ENCODE assay signal across 9 cellular contexts in genomic region chr2:70084973-70085710, GRCh38. TPM values are rescaled to one million over a fixed set of nuclear protein-coding genes. Genes with fewer than 3 reads are reported as not detected.
A peak's percentile ranks its signal among the peaks of the same experiment; 100 is the strongest.
DNase-seq lines count a peak whose midpoint lies in the region; ATAC-seq, FAIRE-seq and TF ChIP-seq lines count a peak whose summit lies in the region.
"Had no signal": no experiment of that assay in that cellular context is flagged by ENCODE, and none has a peak within 500 bp of the region (broad histone marks: within the 10 kb centered on the region; RNA-seq: fewer than 3 reads in every experiment).

No MANE protein-coding gene starts in this region.

- H3K27ac ChIP-seq in astrocyte (ENCODE audit: low read depth, low read length) (no peak overlapping the region), layer of hippocampus (ENCODE audit: low read depth, low read length) (peak overlapping the region; percentile 100)

- H3K27me3 Mint-ChIP-seq in astrocyte (ENCODE audit: low read depth, unreplicated experiment), result no peaks in the 10 kb centered on the region

- H4K20me1 ChIP-seq in astrocyte (ENCODE audit: insufficient read depth, low read length), result peaks cover 21% of the 10 kb centered on the region

- ATAC-seq in GM21528 (IDR thresholded peaks at IDR 0.05; ENCODE audit: low FRiP score, unreplicated experiment) (no peak), HG03175 (IDR thresholded peaks at IDR 0.05; ENCODE audit: unreplicated experiment) (no peak)

- TF ChIP-seq CTCF in astrocyte (IDR thresholded peaks at IDR 0.05; ENCODE audit: insufficient read depth, low read depth, low read length), result no peak

- H3K9me3 Mint-ChIP-seq in astrocyte (ENCODE audit: unreplicated experiment), result no peaks in the 10 kb centered on the region

- H3K9me3 ChIP-seq in astrocyte (ENCODE audit: insufficient read depth, low read depth, low read length), result no peaks in the 10 kb centered on the region

- peak overlapping the region; percentile 82 for H3K4me3 Mint-ChIP-seq in astrocyte (ENCODE audit: unreplicated experiment)

- H3K4me1 ChIP-seq in astrocyte (ENCODE audit: insufficient read depth, low read length), result peaks cover 18% of the 10 kb centered on the region

- peak overlapping the region; percentile 99 for H3K27ac Mint-ChIP-seq in astrocyte (ENCODE audit: unreplicated experiment)

- peaks cover 18% of the 10 kb centered on the region for H3K36me3 Mint-ChIP-seq in astrocyte (ENCODE audit: low read depth, unreplicated experiment)

- H3K9ac ChIP-seq in astrocyte (ENCODE audit: low read length), result peak overlapping the region; percentile 99

- H3K4me1 Mint-ChIP-seq in astrocyte (ENCODE audit: low read depth, unreplicated experiment), result peaks cover 28% of the 10 kb centered on the region

- H3K4me3 ChIP-seq in astrocyte (ENCODE audit: insufficient read depth, low read depth, low read length), result peak overlapping the region; percentile 89

- no peaks in the 10 kb centered on the region for H3K27me3 ChIP-seq in astrocyte (ENCODE audit: insufficient read depth, low read length)
- H3K27me3 ChIP-seq in layer of hippocampus (ENCODE audit: control insufficient read depth, insufficient read depth, low read length), result no peaks in the 10 kb centered on the region

- peaks cover 33% of the 10 kb centered on the region for H3K79me2 ChIP-seq in astrocyte (ENCODE audit: insufficient read depth, low read length)

- peaks cover 3% of the 10 kb centered on the region for H3K36me3 ChIP-seq in astrocyte (ENCODE audit: insufficient read depth, low read length)

- peak; percentile 74 for DNase-seq in NCI-H2107 treated with DMSO at 0.1 percent for 48 hours (lab: John Stamatoyannopoulos, UW; ENCODE audit: unreplicated experiment)
- no peak for DNase-seq in NCI-H2107 (lab: John Stamatoyannopoulos, UW)
- DNase-seq in SW480 (ENCODE audit: low spot score), result peak; percentile 93
- no peak for DNase-seq in astrocyte (ENCODE audit: low read depth)
- DNase-seq in stimulated activated CD4-positive, alpha-beta T cell treated with anti-CD3 and anti-CD28 coated beads, Interleukin-4, amount 100 ng/mL, for 24 hours, result peak; percentile 69

- no peak for FAIRE-seq in astrocyte (lab: Jason Lieb, UNC)
- FAIRE-seq: endometrium had no signal

- peak overlapping the region; percentile 96 for H2AFZ ChIP-seq in astrocyte (ENCODE audit: low read depth, low read length)

- H3K4me2 ChIP-seq in astrocyte (ENCODE audit: low read length), result peak overlapping the region; percentile 99

RNA-seq across cellular contexts. Expression of gene PCBP1, which starts 2.1 kb away (rescaled TPM):
- total RNA-seq in astrocyte, result 194 and 205 TPM in 2 replicates

Comparison
In these comparisons a context has a peak if more than half of its experiments do, and no peak if none do; other contexts are left out.
1. DNase-seq: peak in NCI-H2107 treated with DMSO at 0.1 percent for 48 hours (single experiment), SW480 (single experiment) and stimulated activated CD4-positive, alpha-beta T cell treated with anti-CD3 and anti-CD28 coated beads, Interleukin-4, amount 100 ng/mL, for 24 hours (single experiment); none in NCI-H2107 (single experiment) and astrocyte (single experiment).